9 cellular contexts compared by ENCODE assay signal in the genomic region with DNA sequence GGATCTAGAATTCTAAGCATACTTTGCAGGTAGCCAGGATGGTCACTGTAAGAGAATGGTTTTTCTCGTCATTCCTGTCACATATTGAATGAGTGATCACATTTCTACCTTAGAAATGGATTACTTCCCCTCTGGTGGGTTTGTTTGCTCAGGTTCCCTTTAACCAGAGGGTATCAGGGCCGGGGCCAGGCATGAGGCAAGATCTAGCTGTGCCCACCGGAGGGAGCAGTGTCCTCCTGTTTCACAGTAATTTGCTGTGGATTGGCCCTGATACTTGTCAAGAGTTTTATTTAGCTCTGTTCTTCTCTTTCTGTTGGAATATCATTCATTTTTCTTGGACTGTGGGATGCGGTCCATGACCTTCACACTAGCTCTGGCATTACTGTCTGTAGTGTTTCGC. TPM values are rescaled to one million over a fixed set of nuclear protein-coding genes. Genes with fewer than 3 reads are reported as not detected.
A peak's percentile ranks its signal among the peaks of the same experiment; 100 is the strongest.
DNase-seq lines count a peak whose midpoint lies in the region; ATAC-seq and TF ChIP-seq lines count a peak whose summit lies in the region.
"Had no signal": no experiment of that assay in that cellular context is flagged by ENCODE, and none has a peak within 500 bp of the region (broad histone marks: within the 10 kb centered on the region; RNA-seq: fewer than 3 reads in every experiment).

No MANE protein-coding gene starts in this region.

- no peaks in the 10 kb centered on the region for H3K27me3 Mint-ChIP-seq in glutamatergic neuron (ENCODE audit: unreplicated experiment)

- POLR2A ChIA-PET in AG04450 (lab: Yijun Ruan, JAX) = interaction anchor here (1.2 kb wide), 1 partner anchor 363 kb away, joined by 3 read pairs; a partner anchor contains a TSS

- H3K36me3 ChIP-seq in RWPE2 (ENCODE audit: low read depth) = no peaks in the 10 kb centered on the region

- H3K27me3 ChIP-seq in AG04450 (ENCODE audit: control insufficient read depth, insufficient read depth, low read length) (peaks cover 23% of the 10 kb centered on the region), RWPE2 (ENCODE audit: insufficient read depth, poor library complexity, severe bottlenecking) (no peaks in the 10 kb centered on the region)

- H3K4me3 ChIP-seq in AG04450 (ENCODE audit: low read depth, low read length) (no peak overlapping the region), GM12865 (ENCODE audit: low read depth, low read length) (no peak overlapping the region), RWPE2 (ENCODE audit: severe bottlenecking) (no peak overlapping the region)

- H3K9me3 Mint-ChIP-seq in glutamatergic neuron (ENCODE audit: unreplicated experiment) = no peaks in the 10 kb centered on the region
- H3K9me3 Mint-ChIP-seq: activated naive CD4-positive, alpha-beta T cell treated with anti-CD3 and anti-CD28 coated beads, Interleukin-2, amount 50 U/mL, for 24 hours had no signal

- H3K4me3 Mint-ChIP-seq in glutamatergic neuron (ENCODE audit: unreplicated experiment) = no peak overlapping the region
- H3K4me3 Mint-ChIP-seq: activated naive CD4-positive, alpha-beta T cell treated with anti-CD3 and anti-CD28 coated beads, Interleukin-2, amount 50 U/mL, for 24 hours had no signal

- TF ChIP-seq CTCF in AG04450 (IDR thresholded peaks at IDR 0.05; ENCODE audit: low read depth, low read length) = peak; percentile 56
- TF ChIP-seq CTCF in GM12865 (IDR thresholded peaks at IDR 0.05; ENCODE audit: insufficient read depth, low read depth, low read length, missing control alignments) = peak; percentile 24
- TF ChIP-seq CTCF in RWPE2 (IDR thresholded peaks at IDR 0.05; ENCODE audit: poor library complexity, severe bottlenecking) = peak; percentile 63
- TF ChIP-seq CTCF in glutamatergic neuron (IDR thresholded peaks at IDR 0.05; ENCODE audit: partially characterized antibody, unreplicated experiment) = peak; percentile 32

- ATAC-seq in RWPE2 (ENCODE audit: low read depth) (no peak), HG03432 (IDR thresholded peaks at IDR 0.05; ENCODE audit: unreplicated experiment) (no peak)

- H3K27ac ChIP-seq in AG04450 (ENCODE audit: low read depth, low read length) (no peak overlapping the region), RWPE2 (ENCODE audit: poor library complexity, severe bottlenecking) (no peak overlapping the region)

- no peak for DNase-seq in AG04450 (ENCODE audit: low read depth, low spot score)
- DNase-seq in GM12865 (ENCODE audit: low read depth) = peak; percentile 29
- DNase-seq in RWPE2 (ENCODE audit: low spot score) = no peak
- DNase-seq in glutamatergic neuron = peak; percentile 75
- DNase-seq in globus pallidus (ENCODE audit: low spot score) = no peak
- no peak for DNase-seq in mesenteric fat pad (ENCODE audit: low spot score)
- DNase-seq in GM19240 (ENCODE audit: insufficient read length, low spot score) = no peak

- H3K27ac Mint-ChIP-seq in glutamatergic neuron (ENCODE audit: unreplicated experiment) = no peak overlapping the region
- H3K27ac Mint-ChIP-seq: activated naive CD4-positive, alpha-beta T cell treated with anti-CD3 and anti-CD28 coated beads, Interleukin-2, amount 50 U/mL, for 24 hours had no signal

- H3K4me1 ChIP-seq in RWPE2 (ENCODE audit: insufficient read depth, poor library complexity, severe bottlenecking) = peaks cover 12% of the 10 kb centered on the region

- H3K9me3 ChIP-seq in AG04450 (ENCODE audit: control insufficient read depth, insufficient read depth, low read length) (no peaks in the 10 kb centered on the region; the same call in 1 of the 2 replicates), RWPE2 (ENCODE audit: severe bottlenecking) (no peaks in the 10 kb centered on the region)

- CTCF ChIA-PET in AG04450 (lab: Charles Lee) = interaction anchor here (0.6 to 2.8 kb wide), 13 partner anchors 9 to 396 kb away, joined by 3 to 45 read pairs (median 3); a partner anchor contains a TSS

- no peaks in the 10 kb centered on the region for H3K4me1 Mint-ChIP-seq in glutamatergic neuron (ENCODE audit: low read depth, unreplicated experiment)
- H3K4me1 Mint-ChIP-seq: activated naive CD4-positive, alpha-beta T cell treated with anti-CD3 and anti-CD28 coated beads, Interleukin-2, amount 50 U/mL, for 24 hours had no signal

- H3K36me3 Mint-ChIP-seq in glutamatergic neuron (ENCODE audit: unreplicated experiment) = no peaks in the 10 kb centered on the region
- H3K36me3 Mint-ChIP-seq: activated naive CD4-positive, alpha-beta T cell treated with anti-CD3 and anti-CD28 coated beads, Interleukin-2, amount 50 U/mL, for 24 hours had no signal

RNA-seq across cellular contexts. Expression of a gene that starts 42.3 kb away (rescaled TPM):
- polyA plus RNA-seq in AG04450 (2011; rRNA removed) = 7.3 TPM in 2 replicates
- polyA minus RNA-seq in AG04450 (2011; rRNA and poly(A)+ RNA removed) = 3.9 TPM in 2 replicates
- total RNA-seq in glutamatergic neuron (ENCODE audit: unreplicated experiment) (7.0 TPM), mesenteric fat pad (21.6 TPM)

Comparison
In these comparisons a context has a peak if more than half of its experiments do, and no peak if none do; other contexts are left out.
1. DNase-seq: peak in GM12865 (single experiment) and glutamatergic neuron (single experiment); none in AG04450 (single experiment), RWPE2 (single experiment), globus pallidus (single experiment), mesenteric fat pad (single experiment) and GM19240 (single experiment).
2. Peak in every context shown above with its lines, with median percentiles within 50 percentile points of each other: CTCF ChIP-seq.